In genomic region chr1:16666502-16667421, GRCh38 we compare ENCODE assay signal across 8 cellular contexts. TPM values are rescaled to one million over a fixed set of nuclear protein-coding genes. Genes with fewer than 3 reads are reported as not detected.
A peak's percentile ranks its signal among the peaks of the same experiment; 100 is the strongest.
DNase-seq lines count a peak whose midpoint lies in the region; ATAC-seq, FAIRE-seq and TF ChIP-seq lines count a peak whose summit lies in the region.
"Not testable (repeated sequence)": the region's sequence is repeated elsewhere in the genome, so short reads cannot be mapped to it uniquely, and the experiment has no call there.

TSS of gene RNU1-3 (minus strand) at chr1:16666948.

- not testable (repeated sequence) for H3K27ac Mint-ChIP-seq in activated CD4-positive, alpha-beta memory T cell treated with anti-CD3 and anti-CD28 coated beads for 36 hours

- H3K36me3 ChIP-seq in lower lobe of right lung: not testable (repeated sequence)

- H3K27me3 ChIP-seq in dorsolateral prefrontal cortex; lower lobe of right lung (ENCODE audit: low read depth): not testable (repeated sequence)

- not testable (repeated sequence) for H3K36me3 Mint-ChIP-seq in activated CD4-positive, alpha-beta memory T cell treated with anti-CD3 and anti-CD28 coated beads for 36 hours

- not testable (repeated sequence) for H3K27me3 Mint-ChIP-seq in activated CD4-positive, alpha-beta memory T cell treated with anti-CD3 and anti-CD28 coated beads for 36 hours

- H3K4me3 ChIP-seq in dorsolateral prefrontal cortex, lower lobe of right lung: not testable (repeated sequence)

- TF ChIP-seq CTCF in dorsolateral prefrontal cortex (IDR thresholded peaks at IDR 0.05 in 54 of 56, conservative IDR thresholded peaks at IDR 0.05 in 2 of 56; ENCODE audit: low read depth in 1 of 56, partially characterized antibody in 56 of 56); lower lobe of right lung (IDR thresholded peaks at IDR 0.05): not testable (repeated sequence)

- H3K4me3 Mint-ChIP-seq in activated CD4-positive, alpha-beta memory T cell treated with anti-CD3 and anti-CD28 coated beads for 36 hours: not testable (repeated sequence)

- H3K4me1 Mint-ChIP-seq in activated CD4-positive, alpha-beta memory T cell treated with anti-CD3 and anti-CD28 coated beads for 36 hours (ENCODE audit: low read depth): not testable (repeated sequence)

- H3K9me3 Mint-ChIP-seq in activated CD4-positive, alpha-beta memory T cell treated with anti-CD3 and anti-CD28 coated beads for 36 hours: not testable (repeated sequence)

- CTCF ChIA-PET in activated CD4-positive, alpha-beta memory T cell treated with anti-CD3 and anti-CD28 coated beads for 36 hours (lab: Charles Lee): not testable (repeated sequence)

- H3K27ac ChIP-seq in dorsolateral prefrontal cortex; lower lobe of right lung; temporal lobe (ENCODE audit: low read depth, low read length): not testable (repeated sequence)

- not testable (repeated sequence) for H3K9me3 ChIP-seq in lower lobe of right lung

- ATAC-seq in GM21367 (IDR thresholded peaks at IDR 0.05; ENCODE audit: unreplicated experiment) (peak; percentile 98), HG02798 (IDR thresholded peaks at IDR 0.05; ENCODE audit: poor library complexity, unreplicated experiment) (peak; percentile 99), HG03442 (IDR thresholded peaks at IDR 0.05; ENCODE audit: unreplicated experiment) (peak; percentile 70), lower lobe of right lung (peak; percentile 96 to 100)

- H3K4me1 ChIP-seq in lower lobe of right lung: not testable (repeated sequence)

- intact Hi-C loops in activated CD4-positive, alpha-beta memory T cell treated with anti-CD3 and anti-CD28 coated beads for 36 hours (cut with micrococcal nuclease); dorsolateral prefrontal cortex (cut with DNase I); lower lobe of right lung (cut with DNase I): not testable (repeated sequence)

- POLR2A ChIA-PET in activated CD4-positive, alpha-beta memory T cell treated with anti-CD3 and anti-CD28 coated beads for 36 hours (lab: Charles Lee): not testable (repeated sequence)

- not testable (repeated sequence) for DNase-seq in GM18507 (ENCODE audit: extremely low spot score, insufficient read length, low read depth); activated CD4-positive, alpha-beta memory T cell treated with anti-CD3 and anti-CD28 coated beads for 36 hours; dorsolateral prefrontal cortex; lower lobe of right lung

- FAIRE-seq in GM18507 (lab: Jason Lieb, UNC): peak; percentile 54

RNA-seq across cellular contexts. Expression of gene RNU1-3, which starts in this region (rescaled TPM):
- total RNA-seq in activated CD4-positive, alpha-beta memory T cell treated with anti-CD3 and anti-CD28 coated beads for 36 hours: 1,000 to 10,000 TPM; 1,390 to 1,409 TPM
- over 10,000 TPM in 6 of 120 experiments, 1,000 to 10,000 TPM in 114; 2,235 to 12,697 (median 6,630) TPM for total RNA-seq in dorsolateral prefrontal cortex
- 6,803 TPM for total RNA-seq in lower lobe of right lung
- 73,230 TPM for total RNA-seq in temporal lobe
